ENCODE assay signal across 32 cellular contexts in genomic region chr2:240891492-240892340, GRCh38. TPM values are rescaled to one million over a fixed set of nuclear protein-coding genes. Genes with fewer than 3 reads are reported as not detected.
A peak's percentile ranks its signal among the peaks of the same experiment; 100 is the strongest.
DNase-seq lines count a peak whose midpoint lies in the region; ATAC-seq, FAIRE-seq and TF ChIP-seq lines count a peak whose summit lies in the region.
"Had no signal": no experiment of that assay in that cellular context is flagged by ENCODE, and none has a peak within 500 bp of the region (broad histone marks: within the 10 kb centered on the region; RNA-seq: fewer than 3 reads in every experiment).

No MANE protein-coding gene starts in this region.

- 5% methylated on average over 8 of the region's 20 CpGs for WGBS in K562 (ENCODE audit: insufficient coverage, low coverage, missing lambda C conversion rate)
- WGBS in HepG2 (ENCODE audit: low lambda C conversion rate) = 74% methylated on average over 16 of the region's 20 CpGs

- H3K27me3 ChIP-seq in K562 (ENCODE audit: control insufficient read depth in 2 of 2, insufficient read depth in 2 of 2, low read length in 2 of 2) (peaks cover 0 to 11% of the 10 kb centered on the region in 2 experiments; a peak in 3 of 5 replicates), HepG2 (ENCODE audit: control insufficient read depth in 1 of 2, insufficient read depth in 2 of 2, low read length in 2 of 2) (no peaks in the 10 kb centered on the region; a peak in 1 of 5 replicates)
- H3K27me3 ChIP-seq: BE2C, MG63, SJCRH30 had no signal

- ATAC-seq in K562 = no peak
- ATAC-seq in HepG2 = no peak
- ATAC-seq in GM19452 (IDR thresholded peaks at IDR 0.05; ENCODE audit: unreplicated experiment) = no peak
- no peak for ATAC-seq in activated T-helper 17 cell treated with anti-CD3 and anti-CD28 coated beads, Interleukin-2, amount 50 U/mL, for 72 hours (replicated peaks)
- ATAC-seq: PC-3, Right ventricle myocardium inferior, SK-N-SH treated with all-trans-retinoic acid at 6 μM for 48 hours had no signal

- H3K4me1 ChIP-seq in K562 (replicated peaks in 1 of 2; ENCODE audit: control insufficient read depth in 2 of 2, insufficient read depth in 2 of 2, low read length in 2 of 2) = peaks cover 0 to 11% of the 10 kb centered on the region in 2 experiments; a peak in 2 of 5 replicates
- H3K4me1 ChIP-seq in HepG2 (ENCODE audit: insufficient read depth, low read length) = peaks cover 88% of the 10 kb centered on the region
- H3K4me1 ChIP-seq: BE2C had no signal

- DNase-seq in NCI-H146 (lab: John Stamatoyannopoulos, UW) = peak; percentile 24
- DNase-seq in NCI-H146 treated with DMSO at 0.1 percent for 48 hours (lab: John Stamatoyannopoulos, UW; ENCODE audit: unreplicated experiment) = no peak
- no peak for DNase-seq in K562 (ENCODE audit: extremely low read depth in 1 of 4, low spot score in 3 of 4)
- no peak for DNase-seq in HepG2 (ENCODE audit: low spot score)
- no peak for DNase-seq in posterior vena cava (ENCODE audit: low spot score)
- DNase-seq: 8988T; ACHN; BE2C; CD8-positive, alpha-beta memory T cell; DMS 273 treated with DMSO at 0.1 percent for 48 hours; DMS79; EL; GF-D8; KG1; MG63; NCI-H1105 treated with DMSO at 0.1 percent for 48 hours; NCI-H187; NCI-H2081 treated with DMSO at 0.1 percent for 48 hours; NCI-H2171; NCI-H226; NCI-H510A treated with DMSO at 0.1 percent for 48 hours; PC-3 had no signal

- H3K9me3 ChIP-seq in K562 (replicated peaks; ENCODE audit: control insufficient read depth, insufficient read depth, low read depth, low read length) (no peaks in the 10 kb centered on the region), HepG2 (ENCODE audit: low read length) (no peaks in the 10 kb centered on the region)
- H3K9me3 ChIP-seq: BE2C, MG63, SJCRH30 had no signal

- H3K27me3 Mint-ChIP-seq in activated T-helper 17 cell treated with anti-CD3 and anti-CD28 coated beads, Interleukin-2, amount 50 U/mL, for 72 hours = no peaks in the 10 kb centered on the region
- H3K27me3 Mint-ChIP-seq: CD8-positive, alpha-beta memory T cell had no signal

- no peaks in the 10 kb centered on the region for H3K36me3 ChIP-seq in K562 (ENCODE audit: control insufficient read depth, insufficient read depth, low read length)
- no peaks in the 10 kb centered on the region for H3K36me3 ChIP-seq in HepG2 (replicated peaks in 1 of 2; ENCODE audit: control insufficient read depth in 1 of 2, insufficient read depth in 2 of 2, low read length in 2 of 2)
- H3K36me3 ChIP-seq: BE2C, MG63, SJCRH30 had no signal

- intact Hi-C loops in K562 (cut with micrococcal nuclease) = no loop called here
- intact Hi-C loops in HepG2 (cut with micrococcal nuclease; ENCODE audit: unreplicated experiment) = no loop called here
- intact Hi-C loops in posterior vena cava (cut with DNase I) = no loop called here

- H3K36me3 Mint-ChIP-seq in activated T-helper 17 cell treated with anti-CD3 and anti-CD28 coated beads, Interleukin-2, amount 50 U/mL, for 72 hours (ENCODE audit: low read depth) = no peaks in the 10 kb centered on the region
- H3K36me3 Mint-ChIP-seq: CD14-positive monocyte; CD8-positive, alpha-beta memory T cell had no signal

- H3K9me3 Mint-ChIP-seq in activated T-helper 17 cell treated with anti-CD3 and anti-CD28 coated beads, Interleukin-2, amount 50 U/mL, for 72 hours = no peaks in the 10 kb centered on the region
- H3K9me3 Mint-ChIP-seq: CD8-positive, alpha-beta memory T cell had no signal

- FAIRE-seq in K562 (lab: Jason Lieb, UNC) (no peak), HepG2 (lab: Jason Lieb, UNC) (no peak)
- FAIRE-seq: GM12891, H1 had no signal

- H4K20me1 ChIP-seq in K562 (replicated peaks; ENCODE audit: control insufficient read depth, insufficient read depth, low read length) = no peaks in the 10 kb centered on the region
- no peaks in the 10 kb centered on the region for H4K20me1 ChIP-seq in HepG2 (ENCODE audit: insufficient read depth, low read length)

- in situ Hi-C loops in K562 (cut with MboI) (no loop called here), HepG2 (cut with HindIII; ENCODE audit: extremely low pct_ligation_motif_present, low pct_unique_long_range_greater_than_20kb) (no loop called here)

- no peaks in the 10 kb centered on the region for H3K4me1 Mint-ChIP-seq in activated T-helper 17 cell treated with anti-CD3 and anti-CD28 coated beads, Interleukin-2, amount 50 U/mL, for 72 hours
- H3K4me1 Mint-ChIP-seq: CD14-positive monocyte; CD8-positive, alpha-beta memory T cell had no signal

- H3K4me3 Mint-ChIP-seq in activated T-helper 17 cell treated with anti-CD3 and anti-CD28 coated beads, Interleukin-2, amount 50 U/mL, for 72 hours = no peak overlapping the region
- H3K4me3 Mint-ChIP-seq: CD14-positive monocyte; CD8-positive, alpha-beta memory T cell had no signal

- no peak overlapping the region for H3K27ac Mint-ChIP-seq in activated T-helper 17 cell treated with anti-CD3 and anti-CD28 coated beads, Interleukin-2, amount 50 U/mL, for 72 hours
- H3K27ac Mint-ChIP-seq: CD14-positive monocyte had no signal

- no peaks in the 10 kb centered on the region for H3K9me1 ChIP-seq in K562 (ENCODE audit: control insufficient read depth, insufficient read depth, low read length)

- H3K4me3 ChIP-seq in K562 (no peak overlapping the region), HepG2 (replicated peaks in 1 of 3; ENCODE audit: insufficient read depth in 1 of 3, low read depth in 2 of 3, low read length in 3 of 3) (no peak overlapping the region)
- H3K4me3 ChIP-seq: MG63, SJCRH30 had no signal

- H3K4me2 ChIP-seq in K562 (ENCODE audit: insufficient read depth, low read length) (no peak overlapping the region), HepG2 (ENCODE audit: low read depth, low read length) (no peak overlapping the region)

- H3K9ac ChIP-seq in K562 (ENCODE audit: insufficient read depth in 1 of 2, low read depth in 2 of 2, low read length in 2 of 2) (no peak overlapping the region), HepG2 (ENCODE audit: insufficient read depth, low read depth, low read length) (no peak overlapping the region)

- CTCF ChIA-PET in K562 (lab: Yijun Ruan, JAX; ENCODE audit: low intra/inter-chr PET ratio) = no interaction called here
- CTCF ChIA-PET in HepG2 (lab: Yijun Ruan, JAX; ENCODE audit: low intra/inter-chr PET ratio, low total read pairs) = no interaction called here

- H3K79me2 ChIP-seq in K562 (ENCODE audit: control insufficient read depth, insufficient read depth, low read length) = no peaks in the 10 kb centered on the region
- no peaks in the 10 kb centered on the region for H3K79me2 ChIP-seq in HepG2 (ENCODE audit: insufficient read depth, low read length)

- BruUV-seq in K562 (replicated peaks; lab: Mats Ljungman, UMichigan) = no TSS peak
- no TSS peak for BruUV-seq in HepG2 (replicated peaks; lab: Mats Ljungman, UMichigan)

- POLR2A ChIA-PET in K562 (lab: Yijun Ruan, JAX) (interaction anchor here (0.6 to 0.7 kb wide), 2 partner anchors 22 to 57 kb away, joined by 3 read pairs; no protein-coding TSS in a partner anchor), HepG2 (lab: Yijun Ruan, JAX) (interaction anchor here (1.0 to 9.3 kb wide), 2 partner anchors 17 to 34 kb away, joined by 4 to 63 read pairs; no protein-coding TSS in a partner anchor)

- no peak overlapping the region for H2AFZ ChIP-seq in K562 (ENCODE audit: low read depth, low read length)
- H2AFZ ChIP-seq in HepG2 (ENCODE audit: low read length) = no peak overlapping the region

- TF ChIP-seq EP300 in K562 (IDR thresholded peaks at IDR 0.05; ENCODE audit: low read length) (no peak), HepG2 (IDR thresholded peaks at IDR 0.05; ENCODE audit: low read depth in 2 of 2, low read length in 2 of 2) (no peak), HepG2 (CRISPR knock-in tag; IDR thresholded peaks at IDR 0.05; ENCODE audit: borderline replicate concordance) (no peak)

- TF ChIP-seq RAD21 in K562 (CRISPR knock-in tag; conservative IDR thresholded peaks at IDR 0.05 in 1 of 2, IDR thresholded peaks at IDR 0.05 in 1 of 2) (no peak), HepG2 (CRISPR knock-in tag; IDR thresholded peaks at IDR 0.05) (no peak)

- TF ChIP-seq CTCF in K562 (IDR thresholded peaks at IDR 0.05 in 2 of 3, conservative IDR thresholded peaks at IDR 0.05 in 1 of 3; ENCODE audit: insufficient read depth in 2 of 3, low read depth in 1 of 3, low read length in 3 of 3) (no peak), HepG2 (CRISPR knock-in tag; IDR thresholded peaks at IDR 0.05) (no peak)

- no peak for TF ChIP-seq POLR2A in K562 (conservative IDR thresholded peaks at IDR 0.05)
- TF ChIP-seq POLR2A in HepG2 (IDR thresholded peaks at IDR 0.05; ENCODE audit: insufficient read depth in 1 of 2, low read depth in 2 of 2, low read length in 2 of 2) = no peak

- H3K27ac ChIP-seq in K562 (ENCODE audit: extremely low read depth, low read depth, low read length) = no peak overlapping the region
- H3K27ac ChIP-seq in HepG2 (ENCODE audit: extremely low read length, insufficient read depth, low read length) = no peak overlapping the region

RNA-seq across cellular contexts. Expression of gene MAB21L4, which starts 4.2 kb away (rescaled TPM):
- total RNA-seq in K562 (2011; cell fraction: chromatin; rRNA removed; ENCODE audit: low replicate concordance) = 0.14 TPM in 1 of 2 replicates, not detected in the other
- total RNA-seq in K562 (2011; cell fraction: nucleolus; rRNA removed) = not detected in 2 replicates
- not detected in 2 replicates for total RNA-seq in K562 (2011; cell fraction: nucleoplasm; rRNA removed)
- total RNA-seq in K562 (2014; rRNA removed) = not detected in 2 replicates
- total RNA-seq in K562 (2014; rRNA removed; fragmentation: Illumina TruSeq; extraction: Trizol) = not detected in 2 replicates
- not detected in 2 replicates for total RNA-seq in K562 (2015; rRNA removed; fragmentation: Illumina TruSeq; extraction: Trizol)
- total RNA-seq in K562 (2021) = not detected in 2 replicates
- 0.05 TPM in 1 of 2 replicates, not detected in the other for polyA plus RNA-seq in K562 (2011; rRNA removed)
- polyA plus RNA-seq in K562 (2011; cell fraction: cytosol; rRNA removed) = 0.06 TPM in 1 of 2 replicates, not detected in the other
- 0.06 TPM in 2 replicates for polyA plus RNA-seq in K562 (2011; cell fraction: nucleus; rRNA removed)
- polyA plus RNA-seq in K562 (2012) = 0.05 and 0.24 TPM in 2 replicates
- 0.07 TPM in 1 of 2 replicates, not detected in the other for polyA plus RNA-seq in K562 (2014; fragmentation: Illumina TruSeq; extraction: Trizol)
- not detected for polyA plus RNA-seq in K562 (2014; fragmentation: Nextera tagmentation; extraction: Ambion mirVana)
- polyA plus RNA-seq in K562 (2014; rRNA removed) = 0.03 TPM in 1 of 2 replicates, not detected in the other
- not detected in 2 replicates for polyA minus RNA-seq in K562 (2011; rRNA and poly(A)+ RNA removed)
- polyA minus RNA-seq in K562 (2011; cell fraction: cytosol; rRNA and poly(A)+ RNA removed) = not detected in 2 replicates
- not detected in 2 replicates for polyA minus RNA-seq in K562 (2011; cell fraction: nucleus; rRNA and poly(A)+ RNA removed)
- 13.5 and 14.0 TPM in 2 replicates for total RNA-seq in HepG2 (2016; rRNA removed; fragmentation: Illumina TruSeq; extraction: Trizol)
- total RNA-seq in HepG2 (2016; cell fraction: cytosol; rRNA removed; fragmentation: Illumina TruSeq; extraction: Trizol; ENCODE audit: low read depth) = 3.1 and 3.7 TPM in 2 replicates
- 11.5 and 15.3 TPM in 2 replicates for total RNA-seq in HepG2 (2016; cell fraction: insoluble cytoplasmic fraction; rRNA removed; fragmentation: Illumina TruSeq; extraction: Trizol)
- total RNA-seq in HepG2 (2016; cell fraction: membrane; rRNA removed; fragmentation: Illumina TruSeq; extraction: Trizol) = 10.1 and 12.0 TPM in 2 replicates
- total RNA-seq in HepG2 (2016; cell fraction: nucleus; rRNA removed; fragmentation: Illumina TruSeq; extraction: Trizol) = 8.9 and 10.1 TPM in 2 replicates
- 3.0 and 3.6 TPM in 2 replicates for polyA plus RNA-seq in HepG2 (2011; rRNA removed)
- polyA plus RNA-seq in HepG2 (2011; cell fraction: cytosol; rRNA removed) = 2.4 and 4.2 TPM in 2 replicates
- polyA plus RNA-seq in HepG2 (2011; cell fraction: nucleus; rRNA removed) = 8.9 and 9.1 TPM in 2 replicates
- 2.1 and 4.1 TPM in 2 replicates for polyA plus RNA-seq in HepG2 (2012)
- 3.4 TPM in 2 replicates for polyA plus RNA-seq in HepG2 (2016; cell fraction: cytosol; fragmentation: Illumina TruSeq; extraction: Trizol; ENCODE audit: low read depth)
- polyA plus RNA-seq in HepG2 (2016; cell fraction: insoluble cytoplasmic fraction; fragmentation: Illumina TruSeq; extraction: Trizol; ENCODE audit: low read depth) = 11.8 and 13.7 TPM in 2 replicates
- 8.3 and 8.8 TPM in 2 replicates for polyA plus RNA-seq in HepG2 (2016; cell fraction: membrane; fragmentation: Illumina TruSeq; extraction: Trizol; ENCODE audit: low read depth)
- polyA plus RNA-seq in HepG2 (2016; cell fraction: nucleus; fragmentation: Illumina TruSeq; extraction: Trizol; ENCODE audit: insufficient read depth, low read depth) = 15.9 and 16.1 TPM in 2 replicates
- polyA minus RNA-seq in HepG2 (2011; rRNA and poly(A)+ RNA removed; ENCODE audit: low replicate concordance) = 5.4 TPM in 1 of 2 replicates, not detected in the other
- polyA minus RNA-seq in HepG2 (2011; cell fraction: cytosol; rRNA and poly(A)+ RNA removed) = 1.8 and 2.0 TPM in 2 replicates
- polyA minus RNA-seq in HepG2 (2011; cell fraction: nucleus; rRNA and poly(A)+ RNA removed) = 1.3 and 2.5 TPM in 2 replicates
- not detected for total RNA-seq in posterior vena cava
- total RNA-seq in activated T-helper 17 cell treated with anti-CD3 and anti-CD28 coated beads, Interleukin-2, amount 50 U/mL, for 72 hours = not detected
- total RNA-seq: CD8-positive, alpha-beta memory T cell; H1; HT1080; Right ventricle myocardium inferior; RPMI7951 had no signal
- polyA plus RNA-seq: CD14-positive monocyte; CD8-positive, alpha-beta memory T cell had no signal

RNA-seq across cellular contexts. Expression of gene CROCC2, which starts 14.4 kb away (rescaled TPM):
- total RNA-seq in K562 (2011; cell fraction: chromatin; rRNA removed; ENCODE audit: low replicate concordance) = not detected in 2 replicates
- total RNA-seq in K562 (2011; cell fraction: nucleolus; rRNA removed) = not detected in 2 replicates
- not detected in 2 replicates for total RNA-seq in K562 (2011; cell fraction: nucleoplasm; rRNA removed)
- total RNA-seq in K562 (2014; rRNA removed) (not detected in 2 replicates), K562 (2014; rRNA removed; fragmentation: Illumina TruSeq; extraction: Trizol) (not detected in 2 replicates), K562 (2015; rRNA removed; fragmentation: Illumina TruSeq; extraction: Trizol) (not detected in 2 replicates), K562 (2021) (not detected in 2 replicates), HepG2 (2016; rRNA removed; fragmentation: Illumina TruSeq; extraction: Trizol) (not detected in 2 replicates), posterior vena cava (under 1 TPM in 1 of 2 donors, not detected in 1; 0.09 TPM)
- polyA plus RNA-seq in K562 (2011; rRNA removed) (not detected in 2 replicates), K562 (2014; fragmentation: Illumina TruSeq; extraction: Trizol) (not detected in 2 replicates), K562 (2014; fragmentation: Nextera tagmentation; extraction: Ambion mirVana) (not detected), K562 (2014; rRNA removed) (not detected in 2 replicates), HepG2 (2011; rRNA removed) (not detected in 2 replicates)
- polyA plus RNA-seq in K562 (2011; cell fraction: cytosol; rRNA removed) = not detected in 2 replicates
- polyA plus RNA-seq in K562 (2011; cell fraction: nucleus; rRNA removed) = not detected in 2 replicates
- polyA plus RNA-seq in K562 (2012) = not detected in 2 replicates
- not detected in 2 replicates for polyA minus RNA-seq in K562 (2011; rRNA and poly(A)+ RNA removed)
- polyA minus RNA-seq in K562 (2011; cell fraction: cytosol; rRNA and poly(A)+ RNA removed) = not detected in 2 replicates
- not detected in 2 replicates for polyA minus RNA-seq in K562 (2011; cell fraction: nucleus; rRNA and poly(A)+ RNA removed)
- not detected in 2 replicates for total RNA-seq in HepG2 (2016; cell fraction: cytosol; rRNA removed; fragmentation: Illumina TruSeq; extraction: Trizol; ENCODE audit: low read depth)
- total RNA-seq in HepG2 (2016; cell fraction: insoluble cytoplasmic fraction; rRNA removed; fragmentation: Illumina TruSeq; extraction: Trizol) = 0.02 TPM in 1 of 2 replicates, not detected in the other
- not detected in 2 replicates for total RNA-seq in HepG2 (2016; cell fraction: membrane; rRNA removed; fragmentation: Illumina TruSeq; extraction: Trizol)
- total RNA-seq in HepG2 (2016; cell fraction: nucleus; rRNA removed; fragmentation: Illumina TruSeq; extraction: Trizol) = not detected in 2 replicates
- polyA plus RNA-seq in HepG2 (2011; cell fraction: cytosol; rRNA removed) = not detected in 2 replicates
- 0.03 TPM in 1 of 2 replicates, not detected in the other for polyA plus RNA-seq in HepG2 (2011; cell fraction: nucleus; rRNA removed)
- 0.13 and 0.15 TPM in 2 replicates for polyA plus RNA-seq in HepG2 (2012)
- polyA plus RNA-seq in HepG2 (2016; cell fraction: cytosol; fragmentation: Illumina TruSeq; extraction: Trizol; ENCODE audit: low read depth) = not detected in 2 replicates
- polyA plus RNA-seq in HepG2 (2016; cell fraction: insoluble cytoplasmic fraction; fragmentation: Illumina TruSeq; extraction: Trizol; ENCODE audit: low read depth) = not detected in 2 replicates
- polyA plus RNA-seq in HepG2 (2016; cell fraction: membrane; fragmentation: Illumina TruSeq; extraction: Trizol; ENCODE audit: low read depth) = not detected in 2 replicates
- not detected in 2 replicates for polyA plus RNA-seq in HepG2 (2016; cell fraction: nucleus; fragmentation: Illumina TruSeq; extraction: Trizol; ENCODE audit: insufficient read depth, low read depth)
- polyA minus RNA-seq in HepG2 (2011; rRNA and poly(A)+ RNA removed; ENCODE audit: low replicate concordance) = not detected in 2 replicates
- polyA minus RNA-seq in HepG2 (2011; cell fraction: cytosol; rRNA and poly(A)+ RNA removed) = not detected in 2 replicates
- not detected in 2 replicates for polyA minus RNA-seq in HepG2 (2011; cell fraction: nucleus; rRNA and poly(A)+ RNA removed)
- total RNA-seq in activated T-helper 17 cell treated with anti-CD3 and anti-CD28 coated beads, Interleukin-2, amount 50 U/mL, for 72 hours = not detected
- total RNA-seq: CD8-positive, alpha-beta memory T cell; H1; HT1080; PC-3; Right ventricle myocardium inferior had no signal
- polyA plus RNA-seq: CD14-positive monocyte; CD8-positive, alpha-beta memory T cell; H1 had no signal

RNA-seq across cellular contexts. Expression of gene AGXT, which starts 23.1 kb away (rescaled TPM):
- not detected in 2 replicates for total RNA-seq in K562 (2011; cell fraction: chromatin; rRNA removed; ENCODE audit: low replicate concordance)
- total RNA-seq in K562 (2011; cell fraction: nucleolus; rRNA removed) = not detected in 2 replicates
- not detected in 2 replicates for total RNA-seq in K562 (2011; cell fraction: nucleoplasm; rRNA removed)
- total RNA-seq in K562 (2014; rRNA removed) (not detected in 2 replicates), K562 (2014; rRNA removed; fragmentation: Illumina TruSeq; extraction: Trizol) (not detected in 2 replicates), K562 (2015; rRNA removed; fragmentation: Illumina TruSeq; extraction: Trizol) (not detected in 2 replicates), K562 (2021) (0.18 TPM in 2 replicates), HepG2 (2016; rRNA removed; fragmentation: Illumina TruSeq; extraction: Trizol) (30.5 and 41.9 TPM in 2 replicates), posterior vena cava (not detected)
- polyA plus RNA-seq in K562 (2011; rRNA removed) (not detected in 2 replicates), K562 (2014; fragmentation: Illumina TruSeq; extraction: Trizol) (not detected in 2 replicates), K562 (2014; fragmentation: Nextera tagmentation; extraction: Ambion mirVana) (not detected), K562 (2014; rRNA removed) (not detected in 2 replicates), HepG2 (2011; rRNA removed) (96.1 and 133 TPM in 2 replicates)
- polyA plus RNA-seq in K562 (2011; cell fraction: cytosol; rRNA removed) = not detected in 2 replicates
- not detected in 2 replicates for polyA plus RNA-seq in K562 (2011; cell fraction: nucleus; rRNA removed)
- not detected in 2 replicates for polyA plus RNA-seq in K562 (2012)
- polyA minus RNA-seq in K562 (2011; rRNA and poly(A)+ RNA removed) = not detected in 2 replicates
- polyA minus RNA-seq in K562 (2011; cell fraction: cytosol; rRNA and poly(A)+ RNA removed) = not detected in 2 replicates
- not detected in 2 replicates for polyA minus RNA-seq in K562 (2011; cell fraction: nucleus; rRNA and poly(A)+ RNA removed)
- 13.0 and 14.7 TPM in 2 replicates for total RNA-seq in HepG2 (2016; cell fraction: cytosol; rRNA removed; fragmentation: Illumina TruSeq; extraction: Trizol; ENCODE audit: low read depth)
- total RNA-seq in HepG2 (2016; cell fraction: insoluble cytoplasmic fraction; rRNA removed; fragmentation: Illumina TruSeq; extraction: Trizol) = 26.6 and 43.3 TPM in 2 replicates
- total RNA-seq in HepG2 (2016; cell fraction: membrane; rRNA removed; fragmentation: Illumina TruSeq; extraction: Trizol) = 16.6 and 19.6 TPM in 2 replicates
- 38.2 and 44.0 TPM in 2 replicates for total RNA-seq in HepG2 (2016; cell fraction: nucleus; rRNA removed; fragmentation: Illumina TruSeq; extraction: Trizol)
- polyA plus RNA-seq in HepG2 (2011; cell fraction: cytosol; rRNA removed) = 35.6 and 52.0 TPM in 2 replicates
- 938 and 1,041 TPM in 2 replicates for polyA plus RNA-seq in HepG2 (2011; cell fraction: nucleus; rRNA removed)
- 57.7 and 74.1 TPM in 2 replicates for polyA plus RNA-seq in HepG2 (2012)
- 16.7 and 17.4 TPM in 2 replicates for polyA plus RNA-seq in HepG2 (2016; cell fraction: cytosol; fragmentation: Illumina TruSeq; extraction: Trizol; ENCODE audit: low read depth)
- 26.4 and 36.5 TPM in 2 replicates for polyA plus RNA-seq in HepG2 (2016; cell fraction: insoluble cytoplasmic fraction; fragmentation: Illumina TruSeq; extraction: Trizol; ENCODE audit: low read depth)
- 15.2 and 17.5 TPM in 2 replicates for polyA plus RNA-seq in HepG2 (2016; cell fraction: membrane; fragmentation: Illumina TruSeq; extraction: Trizol; ENCODE audit: low read depth)
- polyA plus RNA-seq in HepG2 (2016; cell fraction: nucleus; fragmentation: Illumina TruSeq; extraction: Trizol; ENCODE audit: insufficient read depth, low read depth) = 101 and 109 TPM in 2 replicates
- polyA minus RNA-seq in HepG2 (2011; rRNA and poly(A)+ RNA removed; ENCODE audit: low replicate concordance) = 67.0 TPM in 1 of 2 replicates, not detected in the other
- 22.8 and 31.0 TPM in 2 replicates for polyA minus RNA-seq in HepG2 (2011; cell fraction: cytosol; rRNA and poly(A)+ RNA removed)
- 64.6 and 66.1 TPM in 2 replicates for polyA minus RNA-seq in HepG2 (2011; cell fraction: nucleus; rRNA and poly(A)+ RNA removed)
- not detected for total RNA-seq in activated T-helper 17 cell treated with anti-CD3 and anti-CD28 coated beads, Interleukin-2, amount 50 U/mL, for 72 hours
- total RNA-seq: CD8-positive, alpha-beta memory T cell; H1; HT1080; PC-3; Right ventricle myocardium inferior had no signal
- polyA plus RNA-seq: CD14-positive monocyte; CD8-positive, alpha-beta memory T cell had no signal

Comparison
In these comparisons a context has a peak if more than half of its experiments do, and no peak if none do; other contexts are left out.
1. RNA of gene AGXT, which starts 23.1 kb away (total RNA-seq): 13.0 to 44.0 TPM in HepG2; not detected in posterior vena cava, 0.18 TPM in K562 and not detected in activated T-helper 17 cell treated with anti-CD3 and anti-CD28 coated beads, Interleukin-2, amount 50 U/mL, for 72 hours; every median in the first group is over 10 times any median in the second.